ENCODE assay signal across 10 cellular contexts in genomic region chr17:62869885-62870580, GRCh38.
DNase-seq lines count a peak whose midpoint lies in the region; ATAC-seq, FAIRE-seq and TF ChIP-seq lines count a peak whose summit lies in the region.
"Had no signal": no experiment of that assay in that cellular context is flagged by ENCODE, and none has a peak within 500 bp of the region (broad histone marks: within the 10 kb centered on the region; RNA-seq: fewer than 3 reads in every experiment).

No MANE protein-coding gene starts in this region.

- no peak for FAIRE-seq in astrocyte (lab: Jason Lieb, UNC)

- peak overlapping the region; percentile 68 for H3K4me2 ChIP-seq in astrocyte (ENCODE audit: low read length)

- TF ChIP-seq CTCF in astrocyte (IDR thresholded peaks at IDR 0.05; ENCODE audit: insufficient read depth, low read depth, low read length) (no peak), WERI-Rb-1 (IDR thresholded peaks at IDR 0.05; ENCODE audit: low read depth, low read length) (no peak)

- H3K36me3 Mint-ChIP-seq in astrocyte (ENCODE audit: low read depth, unreplicated experiment) = peaks cover 2% of the 10 kb centered on the region
- no peaks in the 10 kb centered on the region for H3K36me3 Mint-ChIP-seq in stimulated activated memory B cell treated with anti-CD40 and anti-IgM and Interleukin-4, amounts not matched to agents 10 μg/mL and 1 μg/mL and 100 μg/mL, for 72 hours
- H3K36me3 Mint-ChIP-seq in activated CD4-positive, alpha-beta T cell treated with anti-CD3 and anti-CD28 coated beads, Interleukin-2, amount 10 ng/mL, durations not matched to agents 7 days and 5 days (ENCODE audit: low read depth) = no peaks in the 10 kb centered on the region

- H3K27me3 ChIP-seq in astrocyte (ENCODE audit: insufficient read depth, low read length) (no peaks in the 10 kb centered on the region), WERI-Rb-1 (ENCODE audit: insufficient read depth, low read depth, severe bottlenecking) (no peaks in the 10 kb centered on the region)

- H3K9me3 Mint-ChIP-seq in astrocyte (ENCODE audit: unreplicated experiment) = no peaks in the 10 kb centered on the region
- peaks cover 3% of the 10 kb centered on the region for H3K9me3 Mint-ChIP-seq in stimulated activated memory B cell treated with anti-CD40 and anti-IgM and Interleukin-4, amounts not matched to agents 10 μg/mL and 1 μg/mL and 100 μg/mL, for 72 hours
- H3K9me3 Mint-ChIP-seq in activated CD4-positive, alpha-beta T cell treated with anti-CD3 and anti-CD28 coated beads, Interleukin-2, amount 10 ng/mL, durations not matched to agents 7 days and 5 days = no peaks in the 10 kb centered on the region

- no peaks in the 10 kb centered on the region for H3K79me2 ChIP-seq in astrocyte (ENCODE audit: insufficient read depth, low read length)

- H3K4me3 ChIP-seq in astrocyte (ENCODE audit: insufficient read depth, low read depth, low read length) = no peak overlapping the region
- H3K4me3 ChIP-seq in WERI-Rb-1 (ENCODE audit: low read depth, low read length) = no peak overlapping the region
- H3K4me3 ChIP-seq: lower lobe of right lung had no signal

- H3K27ac Mint-ChIP-seq in astrocyte (ENCODE audit: unreplicated experiment) = peak overlapping the region; percentile 84
- H3K27ac Mint-ChIP-seq in stimulated activated memory B cell treated with anti-CD40 and anti-IgM and Interleukin-4, amounts not matched to agents 10 μg/mL and 1 μg/mL and 100 μg/mL, for 72 hours = no peak overlapping the region
- H3K27ac Mint-ChIP-seq in activated CD4-positive, alpha-beta T cell treated with anti-CD3 and anti-CD28 coated beads, Interleukin-2, amount 10 ng/mL, durations not matched to agents 7 days and 5 days = no peak overlapping the region

- POLR2A ChIA-PET in activated CD4-positive, alpha-beta T cell treated with anti-CD3 and anti-CD28 coated beads, Interleukin-2, amount 10 ng/mL, durations not matched to agents 7 days and 5 days (lab: Charles Lee) = no interaction called here

- CTCF ChIA-PET in activated CD4-positive, alpha-beta T cell treated with anti-CD3 and anti-CD28 coated beads, Interleukin-2, amount 10 ng/mL, durations not matched to agents 7 days and 5 days (lab: Charles Lee) = no interaction called here

- DNase-seq in COR-L47 (lab: John Stamatoyannopoulos, UW) (peak; percentile 25), NCI-H1092 treated with DMSO at 0.1 percent for 48 hours (lab: John Stamatoyannopoulos, UW) (peak; percentile 63), astrocyte (ENCODE audit: low read depth) (peak; percentile 56), inferior parietal cortex (ENCODE audit: extremely low spot score) (peak; percentile 52), MV-4-11 (lab: John Stamatoyannopoulos, UW) (no peak), WERI-Rb-1 (no peak)
- no peak for DNase-seq in activated CD4-positive, alpha-beta T cell treated with anti-CD3 and anti-CD28 coated beads, Interleukin-2, amount 10 ng/mL, durations not matched to agents 7 days and 5 days
- DNase-seq: activated effector memory CD4-positive, alpha-beta T cell treated with Interleukin-2 at 50 U/mL for 16 hours; lower lobe of right lung had no signal

- H3K4me3 Mint-ChIP-seq in astrocyte (ENCODE audit: unreplicated experiment) = no peak overlapping the region
- no peak overlapping the region for H3K4me3 Mint-ChIP-seq in stimulated activated memory B cell treated with anti-CD40 and anti-IgM and Interleukin-4, amounts not matched to agents 10 μg/mL and 1 μg/mL and 100 μg/mL, for 72 hours
- H3K4me3 Mint-ChIP-seq in activated CD4-positive, alpha-beta T cell treated with anti-CD3 and anti-CD28 coated beads, Interleukin-2, amount 10 ng/mL, durations not matched to agents 7 days and 5 days = no peak overlapping the region

- peaks cover 9% of the 10 kb centered on the region for H3K27me3 Mint-ChIP-seq in astrocyte (ENCODE audit: low read depth, unreplicated experiment)
- peaks cover 50% of the 10 kb centered on the region for H3K27me3 Mint-ChIP-seq in stimulated activated memory B cell treated with anti-CD40 and anti-IgM and Interleukin-4, amounts not matched to agents 10 μg/mL and 1 μg/mL and 100 μg/mL, for 72 hours
- peaks cover 21% of the 10 kb centered on the region for H3K27me3 Mint-ChIP-seq in activated CD4-positive, alpha-beta T cell treated with anti-CD3 and anti-CD28 coated beads, Interleukin-2, amount 10 ng/mL, durations not matched to agents 7 days and 5 days

- peaks cover 5% of the 10 kb centered on the region for H3K4me1 Mint-ChIP-seq in astrocyte (ENCODE audit: low read depth, unreplicated experiment)
- no peaks in the 10 kb centered on the region for H3K4me1 Mint-ChIP-seq in stimulated activated memory B cell treated with anti-CD40 and anti-IgM and Interleukin-4, amounts not matched to agents 10 μg/mL and 1 μg/mL and 100 μg/mL, for 72 hours
- no peaks in the 10 kb centered on the region for H3K4me1 Mint-ChIP-seq in activated CD4-positive, alpha-beta T cell treated with anti-CD3 and anti-CD28 coated beads, Interleukin-2, amount 10 ng/mL, durations not matched to agents 7 days and 5 days

- ATAC-seq in stimulated activated memory B cell treated with anti-CD40 and anti-IgM and Interleukin-4, amounts not matched to agents 10 μg/mL and 1 μg/mL and 100 μg/mL, for 72 hours = no peak
- ATAC-seq: lower lobe of right lung had no signal

- H2AFZ ChIP-seq in astrocyte (ENCODE audit: low read depth, low read length) = peak overlapping the region; percentile 22

- no peak overlapping the region for H3K27ac ChIP-seq in astrocyte (ENCODE audit: low read depth, low read length)
- H3K27ac ChIP-seq in WERI-Rb-1 = no peak overlapping the region
- H3K27ac ChIP-seq: lower lobe of right lung had no signal

- H4K20me1 ChIP-seq in astrocyte (ENCODE audit: insufficient read depth, low read length) = no peaks in the 10 kb centered on the region

- peaks cover 7% of the 10 kb centered on the region for H3K4me1 ChIP-seq in astrocyte (ENCODE audit: insufficient read depth, low read length)
- H3K4me1 ChIP-seq: lower lobe of right lung had no signal

- H3K9ac ChIP-seq in astrocyte (ENCODE audit: low read length) = peak overlapping the region; percentile 42

- H3K36me3 ChIP-seq in astrocyte (ENCODE audit: insufficient read depth, low read length) = no peaks in the 10 kb centered on the region
- no peaks in the 10 kb centered on the region for H3K36me3 ChIP-seq in WERI-Rb-1
- H3K36me3 ChIP-seq: lower lobe of right lung had no signal

- no peaks in the 10 kb centered on the region for H3K9me3 ChIP-seq in astrocyte (ENCODE audit: insufficient read depth, low read depth, low read length)
- no peaks in the 10 kb centered on the region for H3K9me3 ChIP-seq in WERI-Rb-1 (ENCODE audit: severe bottlenecking)
- H3K9me3 ChIP-seq: lower lobe of right lung had no signal

Comparison
In these comparisons a context has a peak if more than half of its experiments do, and no peak if none do; other contexts are left out.
1. DNase-seq: peak in COR-L47 (single experiment), NCI-H1092 treated with DMSO at 0.1 percent for 48 hours (single experiment), astrocyte (single experiment) and inferior parietal cortex (single experiment); none in MV-4-11 (single experiment), WERI-Rb-1 (single experiment) and activated CD4-positive, alpha-beta T cell treated with anti-CD3 and anti-CD28 coated beads, Interleukin-2, amount 10 ng/mL, durations not matched to agents 7 days and 5 days (single experiment).